9 cellular contexts compared by ENCODE assay signal in genomic region chr18:48997985-48998831, GRCh38. TPM values are rescaled to one million over a fixed set of nuclear protein-coding genes. Genes with fewer than 3 reads are reported as not detected.
DNase-seq lines count a peak whose midpoint lies in the region; ATAC-seq and TF ChIP-seq lines count a peak whose summit lies in the region.
"Had no signal": no experiment of that assay in that cellular context is flagged by ENCODE, and none has a peak within 500 bp of the region (broad histone marks: within the 10 kb centered on the region; RNA-seq: fewer than 3 reads in every experiment).

No MANE protein-coding gene starts in this region.

- H3K9me3 Mint-ChIP-seq in brain: peaks cover 0 to 2% (median 0%) of the 10 kb centered on the region in 5 experiments

- peaks cover 12% of the 10 kb centered on the region for H3K27me3 Mint-ChIP-seq in brain

- H3K4me1 Mint-ChIP-seq in brain: peaks cover 44% of the 10 kb centered on the region

- TF ChIP-seq CTCF in AG09309 (IDR thresholded peaks at IDR 0.05; ENCODE audit: control insufficient read depth, insufficient read depth, low read depth, low read length, missing control alignments) (no peak), brain (conservative IDR thresholded peaks at IDR 0.05) (no peak)

- no peaks in the 10 kb centered on the region for H3K36me3 ChIP-seq in HUES6 (ENCODE audit: control insufficient read depth, insufficient read depth, low read length)
- no peaks in the 10 kb centered on the region for H3K36me3 ChIP-seq in aorta (ENCODE audit: control insufficient read depth in 1 of 2, insufficient read depth in 2 of 2, low read length in 1 of 2)
- H3K36me3 ChIP-seq: breast epithelium had no signal

- H3K4me3 ChIP-seq in AG09309 (ENCODE audit: control insufficient read depth, low read depth, low read length): no peak overlapping the region
- H3K4me3 ChIP-seq in HUES6 (ENCODE audit: low read depth, low read length): peak overlapping the region; percentile 20; the same call in 1 of the 2 replicates
- no peak overlapping the region for H3K4me3 ChIP-seq in aorta (ENCODE audit: low read length in 2 of 2)
- H3K4me3 ChIP-seq: breast epithelium had no signal

- H3K27ac ChIP-seq in HUES6 (ENCODE audit: low read depth, low read length) (peak overlapping the region; percentile 83; the same call in 1 of the 2 replicates), aorta (ENCODE audit: low read depth in 1 of 2, low read length in 2 of 2) (peak overlapping the region; percentile 20 to 78)

- ATAC-seq in left lobe of liver (peak; percentile 39), aorta (ENCODE audit: low FRiP score) (peak; percentile 75), GM21825 (IDR thresholded peaks at IDR 0.05; ENCODE audit: unreplicated experiment) (no peak)

- H3K4me1 ChIP-seq in HUES6 (ENCODE audit: control insufficient read depth, insufficient read depth, low read length) (peaks cover 29% of the 10 kb centered on the region), aorta (ENCODE audit: control insufficient read depth in 1 of 2, insufficient read depth in 2 of 2, low read length in 2 of 2) (no peaks in the 10 kb centered on the region)

- intact Hi-C loops in aorta (cut with DNase I): loop anchor here in 1 of 2 donors (2.0 kb wide), 2 partner anchors 15 to 45 kb away; no protein-coding TSS in a partner anchor

- H3K4me3 Mint-ChIP-seq in brain: no peak overlapping the region

- no peaks in the 10 kb centered on the region for H3K27me3 ChIP-seq in HUES6 (ENCODE audit: control insufficient read depth, insufficient read depth, low read length)
- no peaks in the 10 kb centered on the region for H3K27me3 ChIP-seq in aorta (ENCODE audit: control insufficient read depth in 1 of 2, insufficient read depth in 2 of 2, low read length in 1 of 2)
- H3K27me3 ChIP-seq: breast epithelium had no signal

- H3K9ac ChIP-seq in HUES6 (ENCODE audit: low read length): peak overlapping the region; percentile 89

- DNase-seq in AG09309 (ENCODE audit: low read depth) (peak; percentile 92), left lobe of liver (ENCODE audit: low spot score) (no peak), aorta (peak; percentile 91 to 93), NCI-H82 treated with DMSO at 0.1 percent for 48 hours (lab: John Stamatoyannopoulos, UW; ENCODE audit: unreplicated experiment) (no peak), NCI-H1105 treated with DMSO at 0.1 percent for 48 hours (lab: John Stamatoyannopoulos, UW) (no peak)

- no peaks in the 10 kb centered on the region for H3K36me3 Mint-ChIP-seq in brain

- peak overlapping the region; percentile 20 to 89 (median 56) for H3K27ac Mint-ChIP-seq in brain

- no peaks in the 10 kb centered on the region for H3K9me3 ChIP-seq in HUES6 (ENCODE audit: control insufficient read depth, insufficient read depth, low read depth, low read length)
- H3K9me3 ChIP-seq in aorta (ENCODE audit: control insufficient read depth, low read length): no peaks in the 10 kb centered on the region
- H3K9me3 ChIP-seq: breast epithelium had no signal

- 8 to 14% methylated on average over 17 of the region's 17 CpGs for WGBS in aorta, 2 donors

RNA-seq across cellular contexts. Expression of gene SMAD7, which starts 47.4 kb away (rescaled TPM):
- polyA plus RNA-seq in brain (ENCODE audit: insufficient read depth, low read depth, low replicate concordance) (8.0 TPM), aorta (10 to 100 TPM; 27.3 to 32.9 TPM)
- total RNA-seq in left lobe of liver (12.4 TPM), aorta (10 to 100 TPM; 55.4 to 98.8 TPM)

Comparison
In these comparisons a context has a peak if more than half of its experiments do, and no peak if none do; other contexts are left out.
1. DNase-seq: peak in AG09309 (single experiment) and aorta (2 of 2); none in left lobe of liver (single experiment), NCI-H82 treated with DMSO at 0.1 percent for 48 hours (single experiment) and NCI-H1105 treated with DMSO at 0.1 percent for 48 hours (single experiment).